33 cellular contexts compared by ENCODE assay signal in genomic region chr3:72617420-72618024, GRCh38.
"Had no signal": no experiment of that assay in that cellular context is flagged by ENCODE, and none has a peak within 500 bp of the region (broad histone marks: within the 10 kb centered on the region; RNA-seq: fewer than 3 reads in every experiment).

No MANE protein-coding gene starts in this region.

- H3K4me3 Mint-ChIP-seq: activated CD4-positive, alpha-beta T cell treated with anti-CD3 and anti-CD28 coated beads for 36 hours; activated naive CD8-positive, alpha-beta T cell treated with anti-CD3 and anti-CD28 coated beads for 36 hours; activated T-cell treated with anti-CD3 and anti-CD28 coated beads, Interleukin-2, amount 50 U/mL, for 72 hours; nephron progenitor cell; stimulated activated naive B cell treated with anti-CD40 and anti-IgM and Interleukin-4, amounts not matched to agents 10 μg/mL and 1 μg/mL and 100 μg/mL, for 72 hours had no signal

- H3K27ac Mint-ChIP-seq: activated CD4-positive, alpha-beta T cell treated with anti-CD3 and anti-CD28 coated beads for 36 hours; activated naive CD8-positive, alpha-beta T cell treated with anti-CD3 and anti-CD28 coated beads for 36 hours; activated T-cell treated with anti-CD3 and anti-CD28 coated beads, Interleukin-2, amount 50 U/mL, for 72 hours; nephron progenitor cell; stimulated activated naive B cell treated with anti-CD40 and anti-IgM and Interleukin-4, amounts not matched to agents 10 μg/mL and 1 μg/mL and 100 μg/mL, for 72 hours had no signal

- H3K4me1 ChIP-seq: adrenal gland, body of pancreas, colonic mucosa, esophagus squamous epithelium, prostate gland, sigmoid colon, stomach, thyroid gland, upper lobe of right lung had no signal

- DNase-seq: activated CD4-positive, alpha-beta T cell treated with anti-CD3 and anti-CD28 coated beads for 36 hours; activated CD4-positive, alpha-beta T cell treated with anti-CD3 and anti-CD28 coated beads, Interleukin-2, amount 50 U/mL, for 4 hours; activated CD4-positive, CD25-positive, alpha-beta regulatory T cell; activated naive CD4-positive, alpha-beta T cell treated with Interleukin-2 at 50 U/mL for 16 hours; activated naive CD8-positive, alpha-beta T cell treated with anti-CD3 and anti-CD28 coated beads for 36 hours; activated T-cell treated with anti-CD3 and anti-CD28 coated beads for 4 hours; activated T-cell treated with anti-CD3 and anti-CD28 coated beads, Interleukin-2, amount 50 U/mL, for 72 hours; adrenal gland; aorta; body of pancreas; cerebellar nuclear complex; colonic mucosa; effector CD8-positive, alpha-beta T cell; esophagus squamous epithelium; foreskin melanocyte; heart right ventricle; kidney glomerular epithelial cell; left ventricle myocardium inferior; mesendoderm; nephron progenitor cell; ovary; retina; sigmoid colon; stimulated activated CD4-positive, alpha-beta T cell treated with anti-CD3 and anti-CD28 coated beads, Interleukin-15, amount 100 ng/mL, for 24 hours; stimulated activated CD4-positive, alpha-beta T cell treated with anti-CD3 and anti-CD28 coated beads, Interleukin-2, amount 100 ng/mL, for 24 hours; stimulated activated naive B cell treated with anti-CD40 and anti-IgM and Interleukin-4, amounts not matched to agents 10 μg/mL and 1 μg/mL and 100 μg/mL, for 72 hours; stomach; thyroid gland; upper lobe of right lung had no signal

- H3K27me3 Mint-ChIP-seq: activated CD4-positive, alpha-beta T cell treated with anti-CD3 and anti-CD28 coated beads for 36 hours; activated naive CD8-positive, alpha-beta T cell treated with anti-CD3 and anti-CD28 coated beads for 36 hours had no signal

- H3K27me3 ChIP-seq: adrenal gland, body of pancreas, cardiac muscle cell, colonic mucosa, esophagus squamous epithelium, heart right ventricle, ovary, sigmoid colon, stomach, thyroid gland, upper lobe of right lung had no signal

- H3K27ac ChIP-seq: adrenal gland, body of pancreas, cardiac muscle cell, colonic mucosa, epithelial cell of prostate, esophagus squamous epithelium, heart right ventricle, left ventricle myocardium inferior, ovary, prostate gland, sigmoid colon, stomach, thyroid gland, upper lobe of right lung had no signal

- ATAC-seq: activated CD4-positive, alpha-beta T cell treated with anti-CD3 and anti-CD28 coated beads for 36 hours; activated T-cell treated with anti-CD3 and anti-CD28 coated beads, Interleukin-2, amount 50 U/mL, for 72 hours; body of pancreas; heart right ventricle; stimulated activated naive B cell treated with anti-CD40 and anti-IgM and Interleukin-4, amounts not matched to agents 10 μg/mL and 1 μg/mL and 100 μg/mL, for 72 hours; upper lobe of right lung had no signal

- H3K36me3 ChIP-seq: adrenal gland, cardiac muscle cell, colonic mucosa, esophagus squamous epithelium, heart right ventricle, left ventricle myocardium inferior, ovary, prostate gland, sigmoid colon, stomach, thyroid gland, upper lobe of right lung had no signal

- H3K4me3 ChIP-seq: adrenal gland, body of pancreas, cardiac muscle cell, colonic mucosa, esophagus squamous epithelium, heart right ventricle, left ventricle myocardium inferior, lung, ovary, prostate gland, sigmoid colon, stomach, thyroid gland, upper lobe of right lung had no signal

- H3K9me3 ChIP-seq: adrenal gland, colonic mucosa, esophagus squamous epithelium, ovary, prostate gland, thyroid gland, upper lobe of right lung had no signal
